Comparison of ENCODE assay signal across 15 cellular contexts in the genomic region with DNA sequence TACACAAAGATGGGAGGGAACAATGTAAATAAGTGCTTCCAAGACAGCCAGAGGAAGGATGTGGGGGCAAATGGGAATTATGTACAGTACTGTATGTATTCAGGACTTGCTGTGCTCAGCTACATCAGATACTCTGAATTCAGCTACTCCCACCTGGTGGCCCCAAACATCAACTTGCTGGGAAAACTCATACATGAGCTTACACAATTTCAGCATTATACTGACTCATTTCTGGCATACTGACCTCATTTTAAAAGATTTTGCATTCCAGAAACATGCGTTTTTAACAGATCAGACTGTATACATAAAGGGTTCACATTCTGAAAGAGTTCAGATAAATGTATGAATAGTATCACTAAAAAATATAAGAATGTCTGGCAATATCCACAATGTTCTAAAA. TPM values are rescaled to one million over a fixed set of nuclear protein-coding genes. Genes with fewer than 3 reads are reported as not detected.
DNase-seq lines count a peak whose midpoint lies in the region; ATAC-seq, FAIRE-seq and TF ChIP-seq lines count a peak whose summit lies in the region.
"Had no signal": no experiment of that assay in that cellular context is flagged by ENCODE, and none has a peak within 500 bp of the region (broad histone marks: within the 10 kb centered on the region; RNA-seq: fewer than 3 reads in every experiment).

No MANE protein-coding gene starts in this region.

- no peak for TF ChIP-seq POLR2A in A549 (IDR thresholded peaks at IDR 0.05; ENCODE audit: low read length)

- POLR2A ChIA-PET in A549 (lab: Yijun Ruan, JAX) (no interaction called here), WTC11 (lab: Charles Lee) (no interaction called here)

- H3K4me3 Mint-ChIP-seq in HFFc6: no peak overlapping the region
- peak overlapping the region; percentile 48 for H3K4me3 Mint-ChIP-seq in WTC11
- H3K4me3 Mint-ChIP-seq in glutamatergic neuron (ENCODE audit: unreplicated experiment): peak overlapping the region; percentile 77
- H3K4me3 Mint-ChIP-seq in T-helper 2 cell treated with Interferon-gamma antibody and Interleukin-4, amounts not matched to agents 5 μg/mL and 100 μg/mL, for 36 hours: no peak overlapping the region

- CTCF ChIA-PET in A549 (lab: Yijun Ruan, JAX) (interaction anchor here (0.6 to 4.9 kb wide), 5 partner anchors 43 to 505 kb away, joined by 3 to 21 read pairs (median 6); a partner anchor contains a TSS), WTC11 (lab: Charles Lee) (interaction anchor here (1.1 to 3.2 kb wide), 4 partner anchors 43 to 90 kb away, joined by 3 to 20 read pairs (median 12); no protein-coding TSS in a partner anchor)

- TF ChIP-seq CTCF in A549 (IDR thresholded peaks at IDR 0.05) (no peak), HFFc6 (IDR thresholded peaks at IDR 0.05) (peak; percentile 35; the same call in 1 of the 2 replicates), WTC11 (IDR thresholded peaks at IDR 0.05) (no peak), glutamatergic neuron (IDR thresholded peaks at IDR 0.05; ENCODE audit: partially characterized antibody, unreplicated experiment) (no peak)

- no peak overlapping the region; the same call in 1 of the 2 replicates for H3K27ac Mint-ChIP-seq in HFFc6
- H3K27ac Mint-ChIP-seq in WTC11: no peak overlapping the region
- no peak overlapping the region for H3K27ac Mint-ChIP-seq in glutamatergic neuron (ENCODE audit: unreplicated experiment)
- H3K27ac Mint-ChIP-seq in T-helper 2 cell treated with Interferon-gamma antibody and Interleukin-4, amounts not matched to agents 5 μg/mL and 100 μg/mL, for 36 hours: no peak overlapping the region

- H3K27ac ChIP-seq in A549: no peak overlapping the region
- H3K27ac ChIP-seq: right atrium auricular region, thoracic aorta had no signal

- peaks cover 48% of the 10 kb centered on the region for H3K4me1 Mint-ChIP-seq in HFFc6 (ENCODE audit: low read depth)
- H3K4me1 Mint-ChIP-seq in WTC11: peaks cover 35% of the 10 kb centered on the region
- H3K4me1 Mint-ChIP-seq in glutamatergic neuron (ENCODE audit: low read depth, unreplicated experiment): peaks cover 39% of the 10 kb centered on the region
- H3K4me1 Mint-ChIP-seq in T-helper 2 cell treated with Interferon-gamma antibody and Interleukin-4, amounts not matched to agents 5 μg/mL and 100 μg/mL, for 36 hours (ENCODE audit: low read depth): peaks cover 26% of the 10 kb centered on the region

- H3K4me1 ChIP-seq in A549: peaks cover 30% of the 10 kb centered on the region
- H3K4me1 ChIP-seq: right atrium auricular region had no signal

- no peak for TF ChIP-seq RAD21 in A549 (conservative IDR thresholded peaks at IDR 0.05 in 1 of 2, IDR thresholded peaks at IDR 0.05 in 1 of 2)

- no peak overlapping the region for H3K4me3 ChIP-seq in A549
- H3K4me3 ChIP-seq: right atrium auricular region had no signal

- TF ChIP-seq EP300 in A549 (IDR thresholded peaks at IDR 0.05): no peak

- H3K27me3 Mint-ChIP-seq in HFFc6 (ENCODE audit: insufficient read depth) (peaks cover 5% of the 10 kb centered on the region), WTC11 (ENCODE audit: low read depth) (peaks cover 3% of the 10 kb centered on the region; the same call in 1 of the 2 replicates), glutamatergic neuron (ENCODE audit: unreplicated experiment) (peaks cover 2% of the 10 kb centered on the region)
- peaks cover 52% of the 10 kb centered on the region for H3K27me3 Mint-ChIP-seq in T-helper 2 cell treated with Interferon-gamma antibody and Interleukin-4, amounts not matched to agents 5 μg/mL and 100 μg/mL, for 36 hours (ENCODE audit: low read depth)

- 17% methylated on average over 1 of the region's 1 CpG for WGBS in A549 (ENCODE audit: missing lambda C conversion rate)

- peak overlapping the region; percentile 95; the same call in 2 of the 3 replicates for H3K4me2 ChIP-seq in A549

- no peak for ATAC-seq in A549
- no peak for ATAC-seq in WTC11
- ATAC-seq: activated CD4-positive, CD25-positive, alpha-beta regulatory T cell treated with anti-CD3 and anti-CD28 coated beads, Interleukin-2, amount 50 U/mL, for 24 hours had no signal

- no peaks in the 10 kb centered on the region for H3K9me3 Mint-ChIP-seq in HFFc6
- H3K9me3 Mint-ChIP-seq in WTC11: no peaks in the 10 kb centered on the region
- H3K9me3 Mint-ChIP-seq in glutamatergic neuron (ENCODE audit: unreplicated experiment): peaks cover 14% of the 10 kb centered on the region
- H3K9me3 Mint-ChIP-seq in T-helper 2 cell treated with Interferon-gamma antibody and Interleukin-4, amounts not matched to agents 5 μg/mL and 100 μg/mL, for 36 hours: no peaks in the 10 kb centered on the region

- DNase-seq in A549 (ENCODE audit: low read depth in 1 of 2, low spot score in 1 of 2): no peak
- DNase-seq in HFFc6: peak; percentile 68
- DNase-seq in WTC11 (ENCODE audit: low spot score): no peak
- DNase-seq in glutamatergic neuron: no peak
- DNase-seq in GM19239 (ENCODE audit: insufficient read length, low spot score): no peak
- DNase-seq in hepatic stellate cell (ENCODE audit: low spot score): no peak
- no peak for DNase-seq in T-helper 2 cell treated with Interferon-gamma antibody and Interleukin-4, amounts not matched to agents 5 μg/mL and 100 μg/mL, for 36 hours (ENCODE audit: low spot score)
- no peak for DNase-seq in NCI-H524 treated with DMSO at 0.1 percent for 48 hours (lab: John Stamatoyannopoulos, UW)
- DNase-seq: BE2C, dermis blood vessel endothelial cell, NCI-H2107, RPMI8226 had no signal

- FAIRE-seq in A549 (lab: Jason Lieb, UNC) (no peak), GM19239 (lab: Jason Lieb, UNC) (no peak)

- H3K36me3 Mint-ChIP-seq in HFFc6 (ENCODE audit: low read depth) (no peaks in the 10 kb centered on the region), WTC11 (no peaks in the 10 kb centered on the region), glutamatergic neuron (ENCODE audit: unreplicated experiment) (no peaks in the 10 kb centered on the region)
- no peaks in the 10 kb centered on the region for H3K36me3 Mint-ChIP-seq in T-helper 2 cell treated with Interferon-gamma antibody and Interleukin-4, amounts not matched to agents 5 μg/mL and 100 μg/mL, for 36 hours (ENCODE audit: low read depth)

- no peaks in the 10 kb centered on the region for H3K9me3 ChIP-seq in A549
- H3K9me3 ChIP-seq: BE2C, right atrium auricular region, thoracic aorta had no signal

TF ChIP-seq in A549, 52 proteins besides CTCF, POLR2A, EP300 and RAD21 (continues in another document):
- TF ChIP-seq SMC3 (IDR thresholded peaks at IDR 0.05) (no peak), NFE2L2 (conservative IDR thresholded peaks at IDR 0.05; ENCODE audit: low read length) (no peak), MAZ (IDR thresholded peaks at IDR 0.05; ENCODE audit: borderline replicate concordance, low read depth, low read length) (no peak), FOXS1 (CRISPR knock-in tag; IDR thresholded peaks at IDR 0.05) (no peak), RCOR1 (IDR thresholded peaks at IDR 0.05; ENCODE audit: low read depth, low read length) (no peak), HOXB5 (CRISPR knock-in tag; IDR thresholded peaks at IDR 0.05) (no peak), ZNF302 (CRISPR knock-in tag; IDR thresholded peaks at IDR 0.05) (no peak), MAFK (IDR thresholded peaks at IDR 0.05; ENCODE audit: partially characterized antibody) (no peak)
- TF ChIP-seq, protein P1, sequence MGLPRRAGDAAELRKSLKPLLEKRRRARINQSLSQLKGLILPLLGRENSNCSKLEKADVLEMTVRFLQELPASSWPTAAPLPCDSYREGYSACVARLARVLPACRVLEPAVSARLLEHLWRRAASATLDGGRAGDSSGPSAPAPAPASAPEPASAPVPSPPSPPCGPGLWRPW (IDR thresholded peaks at IDR 0.05): no peak

TF ChIP-seq in WTC11, 78 proteins besides CTCF, POLR2A, EP300 and RAD21 (continues in another document):
- no peak for TF ChIP-seq ATF1 (CRISPR knock-in tag; IDR thresholded peaks at IDR 0.05)
- TF ChIP-seq, protein P2, sequence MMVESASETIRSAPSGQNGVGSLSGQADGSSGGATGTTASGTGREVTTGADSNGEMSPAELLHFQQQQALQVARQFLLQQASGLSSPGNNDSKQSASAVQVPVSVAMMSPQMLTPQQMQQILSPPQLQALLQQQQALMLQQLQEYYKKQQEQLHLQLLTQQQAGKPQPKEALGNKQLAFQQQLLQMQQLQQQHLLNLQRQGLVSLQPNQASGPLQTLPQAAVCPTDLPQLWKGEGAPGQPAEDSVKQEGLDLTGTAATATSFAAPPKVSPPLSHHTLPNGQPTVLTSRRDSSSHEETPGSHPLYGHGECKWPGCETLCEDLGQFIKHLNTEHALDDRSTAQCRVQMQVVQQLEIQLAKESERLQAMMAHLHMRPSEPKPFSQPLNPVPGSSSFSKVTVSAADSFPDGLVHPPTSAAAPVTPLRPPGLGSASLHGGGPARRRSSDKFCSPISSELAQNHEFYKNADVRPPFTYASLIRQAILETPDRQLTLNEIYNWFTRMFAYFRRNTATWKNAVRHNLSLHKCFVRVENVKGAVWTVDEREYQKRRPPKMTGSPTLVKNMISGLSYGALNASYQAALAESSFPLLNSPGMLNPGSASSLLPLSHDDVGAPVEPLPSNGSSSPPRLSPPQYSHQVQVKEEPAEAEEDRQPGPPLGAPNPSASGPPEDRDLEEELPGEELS (CRISPR knock-in tag; IDR thresholded peaks at IDR 0.05): no peak
- TF ChIP-seq, protein P3, sequence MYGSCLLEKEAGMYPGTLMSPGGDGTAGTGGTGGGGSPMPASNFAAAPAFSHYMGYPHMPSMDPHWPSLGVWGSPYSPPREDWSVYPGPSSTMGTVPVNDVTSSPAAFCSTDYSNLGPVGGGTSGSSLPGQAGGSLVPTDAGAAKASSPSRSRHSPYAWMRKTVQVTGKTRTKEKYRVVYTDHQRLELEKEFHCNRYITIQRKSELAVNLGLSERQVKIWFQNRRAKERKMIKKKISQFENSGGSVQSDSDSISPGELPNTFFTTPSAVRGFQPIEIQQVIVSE (CRISPR knock-in tag; IDR thresholded peaks at IDR 0.05; ENCODE audit: borderline replicate concordance): no peak

RNA-seq across cellular contexts. Expression of a gene that starts 59.7 kb away (rescaled TPM):
- not detected in 2 replicates for polyA plus RNA-seq in A549 (2011; rRNA removed)
- not detected in 2 replicates for polyA plus RNA-seq in A549 (2012; cell fraction: cytosol; rRNA removed)
- not detected in 2 replicates for polyA plus RNA-seq in A549 (2012; cell fraction: nucleus; rRNA removed)
- not detected in 3 replicates for polyA plus RNA-seq in A549 (2017; fragmentation: RNase III; extraction: RNeasy Plus Mini Kit Qiagen cat#74134 plus additional on column Dnase treatment)
- not detected in 2 replicates for polyA minus RNA-seq in A549 (2011; rRNA and poly(A)+ RNA removed)
- not detected for total RNA-seq in HFFc6 (2021; fragmentation: NEBNext Ultra II Directional; extraction: Animal tissue kit (Norgen Biotek cat#: 25700))
- total RNA-seq in WTC11 (2021): not detected in 3 replicates
- not detected for total RNA-seq in glutamatergic neuron (ENCODE audit: unreplicated experiment)
- total RNA-seq: dermis blood vessel endothelial cell, right atrium auricular region, thoracic aorta had no signal

Comparison
In these comparisons a context has a peak if more than half of its experiments do, and no peak if none do; other contexts are left out.
1. H3K4me3 Mint-ChIP-seq: peak in WTC11 (single experiment) and glutamatergic neuron (single experiment); none in HFFc6 (single experiment) and T-helper 2 cell treated with Interferon-gamma antibody and Interleukin-4, amounts not matched to agents 5 μg/mL and 100 μg/mL, for 36 hours (single experiment).